Comparison of ENCODE assay signal across 3 cellular contexts in genomic region chr6:134778431-134778830, GRCh38.
A peak's percentile ranks its signal among the peaks of the same experiment; 100 is the strongest.
TF ChIP-seq lines count a peak whose summit lies in the region.

No MANE protein-coding gene starts in this region.

TF ChIP-seq in HEK293, 187 proteins besides CTCF, POLR2A, EP300 and RAD21:
- TF ChIP-seq ATF2 (tag by site-specific recombination; IDR thresholded peaks at IDR 0.05; ENCODE audit: low read depth) (0 out of 2 replicates have a peak, but pooled peaks have one; percentile 22), ZNF639 (tag by site-specific recombination; IDR thresholded peaks at IDR 0.05) (no peak), ZBTB7A (tag by site-specific recombination; IDR thresholded peaks at IDR 0.05; ENCODE audit: low read depth) (no peak)

TF ChIP-seq in IMR-90, 13 proteins besides CTCF, POLR2A, EP300 and RAD21:
- TF ChIP-seq USF2 (IDR thresholded peaks at IDR 0.05; ENCODE audit: low read depth, low read length) (no peak), MXI1 (IDR thresholded peaks at IDR 0.05; ENCODE audit: borderline replicate concordance, low read depth, low read length) (no peak), RCOR1 (IDR thresholded peaks at IDR 0.05; ENCODE audit: insufficient replicate concordance, low read length) (no peak), SMC3 (IDR thresholded peaks at IDR 0.05; ENCODE audit: low read depth, low read length) (no peak), CHD1 (IDR thresholded peaks at IDR 0.05; ENCODE audit: low read depth, low read length) (no peak), FOS (IDR thresholded peaks at IDR 0.05; ENCODE audit: low read depth, low read length) (no peak), MAZ (IDR thresholded peaks at IDR 0.05; ENCODE audit: borderline replicate concordance, low read depth, low read length) (no peak), MAFK (IDR thresholded peaks at IDR 0.05; ENCODE audit: low read depth, low read length) (no peak), ELK1 (IDR thresholded peaks at IDR 0.05; ENCODE audit: borderline replicate concordance, low read depth, low read length) (no peak), RFX5 (IDR thresholded peaks at IDR 0.05; ENCODE audit: low read depth, low read length) (no peak), CEBPB (IDR thresholded peaks at IDR 0.05; ENCODE audit: low read depth, low read length) (no peak), NFE2L2 (IDR thresholded peaks at IDR 0.05; ENCODE audit: low read depth, low read length) (no peak), BHLHE40 (IDR thresholded peaks at IDR 0.05; ENCODE audit: low read depth, low read length) (no peak)

TF ChIP-seq in K562, 482 proteins besides CTCF, POLR2A, EP300 and RAD21:
- TF ChIP-seq ZNF76 (CRISPR knock-in tag; IDR thresholded peaks at IDR 0.05; ENCODE audit: borderline replicate concordance) (no peak), U2AF2 (optimal IDR thresholded peaks at IDR 0.05; ENCODE audit: low read depth, low read length) (no peak), ATF3 (IDR thresholded peaks at IDR 0.05) (peak; percentile 72), ATF3 (CRISPR knock-in tag; conservative IDR thresholded peaks at IDR 0.05) (no peak), JUND (IDR thresholded peaks at IDR 0.05; ENCODE audit: borderline replicate concordance, low read depth, low read length) (0 out of 2 replicates have a peak, but pooled peaks have one; percentile 4), JUND (tag; IDR thresholded peaks at IDR 0.05; ENCODE audit: borderline replicate concordance, low read depth, low read length) (no peak; the same call in 2 of the 3 replicates), ATF7 (IDR thresholded peaks at IDR 0.05) (peak; percentile 60; the same call in 1 of the 2 replicates)
